15 cellular contexts compared by ENCODE assay signal in the genomic region with DNA sequence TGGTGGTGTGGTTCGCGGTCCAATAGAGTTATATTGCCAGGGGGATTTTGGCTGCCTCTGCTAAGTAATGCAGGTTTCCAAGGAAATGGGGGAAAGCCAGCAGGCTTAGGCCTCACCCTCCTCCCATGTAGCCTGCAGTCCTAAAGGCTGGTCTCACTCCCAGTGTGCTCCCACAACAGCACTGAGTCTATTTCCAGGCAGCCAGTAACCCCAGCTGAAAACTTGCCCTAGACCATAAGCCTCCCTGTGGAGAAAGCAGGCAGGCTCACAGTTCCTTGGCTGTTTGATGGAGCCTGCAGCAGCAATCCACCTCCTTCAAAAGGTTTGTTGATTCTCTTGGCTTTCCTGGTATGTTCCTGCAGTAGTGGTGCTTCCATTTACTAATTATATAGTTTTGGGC.
DNase-seq lines count a peak whose midpoint lies in the region; ATAC-seq lines count a peak whose summit lies in the region.
"Had no signal": no experiment of that assay in that cellular context is flagged by ENCODE, and none has a peak within 500 bp of the region (broad histone marks: within the 10 kb centered on the region; RNA-seq: fewer than 3 reads in every experiment).

No MANE protein-coding gene starts in this region.

- DNase-seq in DMS 273 (lab: John Stamatoyannopoulos, UW; ENCODE audit: unreplicated experiment) (peak; percentile 51), DMS 273 treated with DMSO at 0.1 percent for 48 hours (lab: John Stamatoyannopoulos, UW) (no peak), NCI-H69 (lab: John Stamatoyannopoulos, UW) (peak; percentile 59), left ventricle myocardium superior (no peak), neuronal stem cell (ENCODE audit: low spot score) (no peak), T-helper 17 cell (no peak)
- DNase-seq in stimulated activated CD4-positive, alpha-beta T cell treated with anti-CD3 and anti-CD28 coated beads, Interleukin-2, amount 100 ng/mL, for 48 hours, result no peak
- DNase-seq: CD8-positive, alpha-beta T cell; COR-L47; HCEC 1CT; HFFc6 had no signal

- no peak overlapping the region for H3K14ac ChIP-seq in neuronal stem cell (ENCODE audit: low read length)

- H2BK12ac ChIP-seq in neuronal stem cell (ENCODE audit: low read length), result no peak overlapping the region

- peak overlapping the region in 1 of 2 donors; percentile 12 for H3K4me3 ChIP-seq in neuronal stem cell (ENCODE audit: low read length in 2 of 2)
- H3K4me3 ChIP-seq: GM12878 had no signal

- H3K4me3 Mint-ChIP-seq in T-helper 17 cell, result no peak overlapping the region
- H3K4me3 Mint-ChIP-seq: CD14-positive monocyte; CD8-positive, alpha-beta T cell; HFFc6 had no signal

- no peak overlapping the region for H3K9ac ChIP-seq in neuronal stem cell (ENCODE audit: low read depth, low read length, poor library complexity)

- no peaks in the 10 kb centered on the region for H3K36me3 ChIP-seq in neuronal stem cell (replicated peaks in 1 of 2; ENCODE audit: control insufficient read depth in 2 of 2, insufficient read depth in 2 of 2, low read length in 2 of 2)

- H2AK5ac ChIP-seq in neuronal stem cell (ENCODE audit: low read depth, low read length), result no peak overlapping the region

- no peak overlapping the region for H3K18ac ChIP-seq in neuronal stem cell (ENCODE audit: low read length)

- H2BK15ac ChIP-seq in neuronal stem cell (ENCODE audit: low read length), result no peak overlapping the region

- no peaks in the 10 kb centered on the region for H3K36me3 Mint-ChIP-seq in T-helper 17 cell (ENCODE audit: low read depth)
- H3K36me3 Mint-ChIP-seq: CD14-positive monocyte; CD8-positive, alpha-beta T cell had no signal

- no CpG with 5 or more reads among the region's 2 CpGs for WGBS in neuronal stem cell (ENCODE audit: extremely low coverage in 2 of 2, insufficient read length in 2 of 2, insufficient replicate concordance in 1 of 2), 2 donors

- H2BK120ac ChIP-seq in neuronal stem cell (ENCODE audit: low read depth, low read length), result no peak overlapping the region

- H3K4ac ChIP-seq in neuronal stem cell (ENCODE audit: low read length), result no peak overlapping the region

- H4K8ac ChIP-seq in neuronal stem cell (ENCODE audit: low read depth, low read length), result no peak overlapping the region

- H3K27me3 Mint-ChIP-seq in T-helper 17 cell, result no peaks in the 10 kb centered on the region

- no peak overlapping the region for H3K23ac ChIP-seq in neuronal stem cell (ENCODE audit: low read depth, low read length, poor library complexity)

- H3K9me3 ChIP-seq in neuronal stem cell (replicated peaks in 1 of 2; ENCODE audit: control insufficient read depth in 2 of 2, insufficient read depth in 1 of 2, low read depth in 1 of 2, low read length in 2 of 2), result no peaks in the 10 kb centered on the region
- no peaks in the 10 kb centered on the region for H3K9me3 ChIP-seq in T-helper 17 cell (ENCODE audit: control insufficient read depth, low read length, poor library complexity, severe bottlenecking)

- intact Hi-C loops in left ventricle myocardium superior (cut with micrococcal nuclease), result no loop called here

- no peaks in the 10 kb centered on the region for H3K27me3 ChIP-seq in neuronal stem cell (ENCODE audit: control insufficient read depth in 3 of 3, insufficient read depth in 3 of 3, low read depth in 1 of 3, low read length in 3 of 3)

- no peak overlapping the region for H3K27ac Mint-ChIP-seq in T-helper 17 cell
- H3K27ac Mint-ChIP-seq: CD14-positive monocyte; CD8-positive, alpha-beta T cell; HFFc6 had no signal

- H2BK5ac ChIP-seq in neuronal stem cell (ENCODE audit: low read length), result no peak overlapping the region

- H3K4me2 ChIP-seq in neuronal stem cell (ENCODE audit: insufficient read depth, low read length, poor library complexity, severe bottlenecking), result no peak overlapping the region

- peak; percentile 85 for ATAC-seq in left ventricle myocardium superior
- ATAC-seq in T-helper 17 cell, result no peak
- ATAC-seq: CD8-positive, alpha-beta T cell; GM12878; HepG2 had no signal

- no peaks in the 10 kb centered on the region for H3K79me1 ChIP-seq in neuronal stem cell (ENCODE audit: low read depth, low read length)

- H3K4me1 ChIP-seq in neuronal stem cell (ENCODE audit: control insufficient read depth in 2 of 2, insufficient read depth in 1 of 2, low read depth in 1 of 2, low read length in 2 of 2), result no peaks in the 10 kb centered on the region

- H3K27ac ChIP-seq in neuronal stem cell (replicated peaks; ENCODE audit: low read length), result no peak overlapping the region
- H3K27ac ChIP-seq: 22Rv1 had no signal

- H2AFZ ChIP-seq in neuronal stem cell (ENCODE audit: low read length), result peak overlapping the region; percentile 45

- no peaks in the 10 kb centered on the region for H3K4me1 Mint-ChIP-seq in T-helper 17 cell
- H3K4me1 Mint-ChIP-seq: CD14-positive monocyte had no signal

- no peak overlapping the region for H4K91ac ChIP-seq in neuronal stem cell (ENCODE audit: low read depth, low read length, poor library complexity)

Comparison
In these comparisons a context has a peak if more than half of its experiments do, and no peak if none do; other contexts are left out.
1. DNase-seq: peak in DMS 273 (single experiment) and NCI-H69 (single experiment); none in DMS 273 treated with DMSO at 0.1 percent for 48 hours (single experiment), left ventricle myocardium superior (single experiment), neuronal stem cell (single experiment), stimulated activated CD4-positive, alpha-beta T cell treated with anti-CD3 and anti-CD28 coated beads, Interleukin-2, amount 100 ng/mL, for 48 hours (0 of 2) and T-helper 17 cell (0 of 3).